7 cellular contexts compared by ENCODE assay signal in the genomic region with DNA sequence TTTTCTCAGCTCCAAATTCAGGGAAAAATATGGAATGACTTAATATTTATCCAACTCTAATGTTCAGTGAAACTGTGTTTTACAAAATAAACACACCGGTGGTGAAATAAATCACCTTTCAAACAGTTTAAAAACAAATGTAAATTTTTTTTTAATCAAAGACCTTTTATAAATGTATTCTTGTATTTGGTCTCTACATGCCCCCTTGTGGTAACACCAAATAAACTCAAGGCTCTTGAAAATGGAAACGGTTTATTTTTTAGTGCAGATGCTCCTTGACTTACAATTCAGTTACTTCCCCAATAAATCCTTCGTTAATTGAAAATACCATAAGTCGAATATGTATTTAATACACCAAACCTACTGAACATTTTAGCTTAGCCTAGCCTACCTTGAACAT. TPM values are rescaled to one million over a fixed set of nuclear protein-coding genes. Genes with fewer than 3 reads are reported as not detected.
DNase-seq lines count a peak whose midpoint lies in the region; TF ChIP-seq lines count a peak whose summit lies in the region.

No MANE protein-coding gene starts in this region.

- H3K4me3 Mint-ChIP-seq in neural crest cell: no peak overlapping the region

- H3K27me3 Mint-ChIP-seq in neural crest cell (ENCODE audit: low read depth): no peaks in the 10 kb centered on the region

- H3K27ac Mint-ChIP-seq in neural crest cell (ENCODE audit: unreplicated experiment): no peak overlapping the region

- H3K4me3 ChIP-seq in GM12864 (ENCODE audit: low read depth, low read length): no peak overlapping the region
- H3K4me3 ChIP-seq in NT2/D1 (ENCODE audit: insufficient read length, low read depth): no peak overlapping the region

- no peaks in the 10 kb centered on the region for H3K27me3 ChIP-seq in NT2/D1 (ENCODE audit: insufficient read depth, insufficient read length)

- no peaks in the 10 kb centered on the region for H3K9me3 ChIP-seq in NT2/D1 (ENCODE audit: insufficient read depth, low read length)

- H3K9ac ChIP-seq in NT2/D1 (ENCODE audit: insufficient read length, low read depth): no peak overlapping the region

- peak; percentile 29 for TF ChIP-seq CTCF in GM12864 (IDR thresholded peaks at IDR 0.05; ENCODE audit: low read depth, low read length, missing control alignments)
- peak; percentile 59 for TF ChIP-seq CTCF in neural crest cell (conservative IDR thresholded peaks at IDR 0.05)

- no peaks in the 10 kb centered on the region for H3K4me1 Mint-ChIP-seq in neural crest cell

- no peaks in the 10 kb centered on the region for H3K36me3 ChIP-seq in NT2/D1 (ENCODE audit: insufficient read depth, insufficient read length, low read length)

- H3K9me3 Mint-ChIP-seq in neural crest cell: no peaks in the 10 kb centered on the region

- no peaks in the 10 kb centered on the region for H3K4me1 ChIP-seq in NT2/D1 (ENCODE audit: insufficient read depth, insufficient read length)

- no peak for DNase-seq in GM12864 (ENCODE audit: low read depth)
- DNase-seq in NT2/D1 (ENCODE audit: low read depth, low spot score): peak; percentile 6
- peak; percentile 27 to 47 for DNase-seq in dermis microvascular lymphatic vessel endothelial cell (ENCODE audit: low read depth in 2 of 2)
- no peak for DNase-seq in neural crest cell (ENCODE audit: low read depth, low spot score)
- no peak for DNase-seq in effector CD4-positive, alpha-beta T cell
- no peak for DNase-seq in cerebellar nuclear complex (lab: John Stamatoyannopoulos, UW)
- no peak for DNase-seq in NCI-H2029 (lab: John Stamatoyannopoulos, UW)

- no peaks in the 10 kb centered on the region for H3K36me3 Mint-ChIP-seq in neural crest cell (ENCODE audit: low read depth)

RNA-seq across cellular contexts. Expression of gene ITM2A, which starts 45.9 kb away (rescaled TPM):
- total RNA-seq in dermis microvascular lymphatic vessel endothelial cell: 25.2 and 95.0 TPM in 2 replicates
- 0.59 and 0.93 TPM in 2 replicates for total RNA-seq in neural crest cell

Comparison
In these comparisons a context has a peak if more than half of its experiments do, and no peak if none do; other contexts are left out.
1. DNase-seq: peak in NT2/D1 (single experiment) and dermis microvascular lymphatic vessel endothelial cell (2 of 2); none in GM12864 (single experiment), neural crest cell (single experiment), effector CD4-positive, alpha-beta T cell (single experiment), cerebellar nuclear complex (0 of 2) and NCI-H2029 (single experiment).
2. RNA of gene ITM2A, which starts 45.9 kb away (total RNA-seq): 25.2 to 95.0 TPM in dermis microvascular lymphatic vessel endothelial cell; 0.59 to 0.93 TPM in neural crest cell; every median in the first group is over 10 times any median in the second.